In genomic region chr1:201486158-201486557, GRCh38 we compare ENCODE assay signal across 16 cellular contexts. TPM values are rescaled to one million over a fixed set of nuclear protein-coding genes. Genes with fewer than 3 reads are reported as not detected.
DNase-seq lines count a peak whose midpoint lies in the region; TF ChIP-seq lines count a peak whose summit lies in the region.
"Had no signal": no experiment of that assay in that cellular context is flagged by ENCODE, and none has a peak within 500 bp of the region (broad histone marks: within the 10 kb centered on the region; RNA-seq: fewer than 3 reads in every experiment).

No MANE protein-coding gene starts in this region.

- DNase-seq in OCI-M1 (lab: John Stamatoyannopoulos, UW) (peak; percentile 69), caudate nucleus (lab: John Stamatoyannopoulos, UW) (no peak), MCF 10A (ENCODE audit: unreplicated experiment) (no peak), NCI-H1092 treated with DMSO at 0.1 percent for 48 hours (lab: John Stamatoyannopoulos, UW) (no peak), NCI-H82 (lab: John Stamatoyannopoulos, UW) (no peak)
- DNase-seq: aorta; COR-L47; NCI-H1048; NCI-H446 treated with DMSO at 0.1 percent for 48 hours; nucleus accumbens; SHP77 treated with DMSO at 0.1 percent for 48 hours; stimulated activated CD4-positive, alpha-beta T cell treated with anti-CD3 and anti-CD28 coated beads, Interleukin-1b, Interleukin-23, amount 100 ng/mL, for 48 hours; WERI-Rb-1 had no signal

- intact Hi-C loops in MCF 10A (cut with micrococcal nuclease): no loop called here

- POLR2A ChIA-PET in MCF 10A (lab: Yijun Ruan, JAX): interaction anchor here (0.6 to 41.5 kb wide), 7 partner anchors 10 to 1134 kb away, joined by 3 to 1388 read pairs (median 10); partner anchors contain the start of genes CSRP1 and PHLDA3

- H3K27me3 Mint-ChIP-seq in MCF 10A (ENCODE audit: insufficient read depth, unreplicated experiment): no peaks in the 10 kb centered on the region

- no peaks in the 10 kb centered on the region for H3K27me3 ChIP-seq in layer of hippocampus (ENCODE audit: control insufficient read depth, insufficient read depth, low read length)

- CTCF ChIA-PET in MCF 10A (lab: Yijun Ruan, JAX): interaction anchor here (0.5 to 70.3 kb wide), 5 partner anchors 13 to 307 kb away, joined by 3 to 3816 read pairs (median 9); partner anchors contain the start of genes CSRP1 and PHLDA3

- H3K27ac ChIP-seq in caudate nucleus (ENCODE audit: low read depth, low read length): peak overlapping the region; percentile 18
- peak overlapping the region; percentile 44 for H3K27ac ChIP-seq in layer of hippocampus (ENCODE audit: low read depth, low read length)
- peak overlapping the region; percentile 45 for H3K27ac ChIP-seq in temporal lobe (ENCODE audit: low read depth, low read length)
- H3K27ac ChIP-seq: WERI-Rb-1 had no signal

- H3K36me3 Mint-ChIP-seq in MCF 10A (ENCODE audit: insufficient read depth, unreplicated experiment): peaks cover 71% of the 10 kb centered on the region

- TF ChIP-seq CTCF in MCF 10A (IDR thresholded peaks at IDR 0.05; ENCODE audit: unreplicated experiment): no peak

- H3K9me3 Mint-ChIP-seq in MCF 10A (ENCODE audit: unreplicated experiment): no peaks in the 10 kb centered on the region
- H3K9me3 Mint-ChIP-seq: stimulated activated effector memory CD8-positive, alpha-beta T cell treated with anti-CD3 and anti-CD28 coated beads, Interleukin-12 subunit alpha, Interleukin-12 subunit beta, amount 100 ng/mL, for 72 hours had no signal

- peaks cover 44% of the 10 kb centered on the region for H3K4me1 Mint-ChIP-seq in MCF 10A (ENCODE audit: insufficient read depth, unreplicated experiment)

- no TSS peak for BruUV-seq in MCF 10A (replicated peaks; lab: Mats Ljungman, UMichigan)

- no peak overlapping the region for H3K4me3 Mint-ChIP-seq in MCF 10A (ENCODE audit: unreplicated experiment)
- H3K4me3 Mint-ChIP-seq: stimulated activated effector memory CD8-positive, alpha-beta T cell treated with anti-CD3 and anti-CD28 coated beads, Interleukin-12 subunit alpha, Interleukin-12 subunit beta, amount 100 ng/mL, for 72 hours had no signal

- no peak overlapping the region for H3K27ac Mint-ChIP-seq in MCF 10A (ENCODE audit: low read depth, unreplicated experiment)

RNA-seq across cellular contexts. Expression of gene PHLDA3, which starts 17.2 kb away (rescaled TPM):
- 7.1 TPM for total RNA-seq in temporal lobe
- total RNA-seq in MCF 10A (2022): 169 and 204 TPM in 2 replicates

RNA-seq across cellular contexts. Expression of gene CSRP1, which starts 20.8 kb away (rescaled TPM):
- total RNA-seq in temporal lobe: 23.1 TPM
- total RNA-seq in MCF 10A (2022): 263 and 358 TPM in 2 replicates

RNA-seq across cellular contexts. Expression of gene NAV1, which starts 52.8 kb away (rescaled TPM):
- total RNA-seq in temporal lobe (78.4 TPM), MCF 10A (2022) (31.4 and 34.9 TPM in 2 replicates)

Comparison
In these comparisons a context has a peak if more than half of its experiments do, and no peak if none do; other contexts are left out.
1. RNA of gene PHLDA3, which starts 17.2 kb away (total RNA-seq): 169 to 204 TPM in MCF 10A; 7.1 TPM in temporal lobe (single experiment); every median in the first group is over 10 times any median in the second.
2. RNA of gene CSRP1, which starts 20.8 kb away (total RNA-seq): 263 to 358 TPM in MCF 10A; 23.1 TPM in temporal lobe (single experiment); every median in the first group is over 10 times any median in the second.
3. Peak in every context shown above with its lines, with median percentiles within 50 percentile points of each other: H3K27ac ChIP-seq.